In genomic region chr14:23101213-23101970, GRCh38 we compare ENCODE assay signal across 15 cellular contexts. TPM values are rescaled to one million over a fixed set of nuclear protein-coding genes. Genes with fewer than 3 reads are reported as not detected.
A peak's percentile ranks its signal among the peaks of the same experiment; 100 is the strongest.
DNase-seq lines count a peak whose midpoint lies in the region; ATAC-seq and TF ChIP-seq lines count a peak whose summit lies in the region.
"Had no signal": no experiment of that assay in that cellular context is flagged by ENCODE, and none has a peak within 500 bp of the region (broad histone marks: within the 10 kb centered on the region; RNA-seq: fewer than 3 reads in every experiment).

No MANE protein-coding gene starts in this region.

- no peaks in the 10 kb centered on the region for H3K27me3 Mint-ChIP-seq in stimulated activated naive CD8-positive, alpha-beta T cell treated with anti-CD3 and anti-CD28 coated beads, Interleukin-15, amount 100 ng/mL, for 72 hours
- H3K27me3 Mint-ChIP-seq in activated T-cell treated with anti-CD3 and anti-CD28 coated beads, Interleukin-2, amount 50 U/mL, for 4 hours (ENCODE audit: low read depth) = no peaks in the 10 kb centered on the region
- H3K27me3 Mint-ChIP-seq: B cell had no signal

- no peak overlapping the region for H3K4me3 Mint-ChIP-seq in stimulated activated naive CD8-positive, alpha-beta T cell treated with anti-CD3 and anti-CD28 coated beads, Interleukin-15, amount 100 ng/mL, for 72 hours
- H3K4me3 Mint-ChIP-seq in activated T-cell treated with anti-CD3 and anti-CD28 coated beads, Interleukin-2, amount 50 U/mL, for 4 hours = no peak overlapping the region
- H3K4me3 Mint-ChIP-seq: B cell; CD8-positive, alpha-beta T cell had no signal

- peaks cover 15% of the 10 kb centered on the region for H3K4me1 Mint-ChIP-seq in stimulated activated naive CD8-positive, alpha-beta T cell treated with anti-CD3 and anti-CD28 coated beads, Interleukin-15, amount 100 ng/mL, for 72 hours
- H3K4me1 Mint-ChIP-seq in activated T-cell treated with anti-CD3 and anti-CD28 coated beads, Interleukin-2, amount 50 U/mL, for 4 hours (ENCODE audit: low read depth) = peaks cover 22% of the 10 kb centered on the region

- no peak for TF ChIP-seq POLR2A in GM18505 (IDR thresholded peaks at IDR 0.05; ENCODE audit: borderline replicate concordance, extremely low read depth, insufficient read depth, insufficient read length)

- no peaks in the 10 kb centered on the region for H3K9me3 Mint-ChIP-seq in stimulated activated naive CD8-positive, alpha-beta T cell treated with anti-CD3 and anti-CD28 coated beads, Interleukin-15, amount 100 ng/mL, for 72 hours
- no peaks in the 10 kb centered on the region for H3K9me3 Mint-ChIP-seq in activated T-cell treated with anti-CD3 and anti-CD28 coated beads, Interleukin-2, amount 50 U/mL, for 4 hours
- H3K9me3 Mint-ChIP-seq: CD8-positive, alpha-beta T cell had no signal

- peak; percentile 33 for ATAC-seq in stimulated activated naive CD8-positive, alpha-beta T cell treated with anti-CD3 and anti-CD28 coated beads, Interleukin-15, Interleukin-2, amounts not matched to agents 100 U/mL and 50 U/mL, for 24 hours
- ATAC-seq in stimulated activated naive CD8-positive, alpha-beta T cell treated with anti-CD3 and anti-CD28 coated beads, Interleukin-15, amount 100 ng/mL, for 72 hours = no peak
- ATAC-seq in esophagus mucosa (peak; percentile 29), GM18505 (IDR thresholded peaks at IDR 0.05; ENCODE audit: unreplicated experiment) (no peak)
- no peak for ATAC-seq in activated T-cell treated with anti-CD3 and anti-CD28 coated beads, Interleukin-2, amount 50 U/mL, for 4 hours
- ATAC-seq: CD8-positive, alpha-beta T cell had no signal

- DNase-seq in stimulated activated naive CD8-positive, alpha-beta T cell treated with anti-CD3 and anti-CD28 coated beads, Interleukin-15, Interleukin-2, amounts not matched to agents 100 U/mL and 50 U/mL, for 24 hours = no peak
- no peak for DNase-seq in stimulated activated naive CD8-positive, alpha-beta T cell treated with anti-CD3 and anti-CD28 coated beads, Interleukin-15, amount 100 ng/mL, for 72 hours
- DNase-seq in NCI-H345 treated with DMSO at 0.1 percent for 48 hours (lab: John Stamatoyannopoulos, UW; ENCODE audit: unreplicated experiment) (peak; percentile 54), H4 (ENCODE audit: low spot score) (no peak)
- no peak for DNase-seq in activated T-cell treated with anti-CD3 and anti-CD28 coated beads, Interleukin-2, amount 50 U/mL, for 4 hours
- DNase-seq: CD8-positive, alpha-beta T cell; NCI-H1436 treated with DMSO at 0.1 percent for 48 hours; NCI-H510A treated with DMSO at 0.1 percent for 48 hours; SIG-M5 had no signal

- H3K27ac Mint-ChIP-seq in stimulated activated naive CD8-positive, alpha-beta T cell treated with anti-CD3 and anti-CD28 coated beads, Interleukin-15, amount 100 ng/mL, for 72 hours = peak overlapping the region in 1 of 2 donors; percentile 49
- H3K27ac Mint-ChIP-seq: B cell; CD8-positive, alpha-beta T cell had no signal

- peaks cover 14% of the 10 kb centered on the region for H3K36me3 Mint-ChIP-seq in activated T-cell treated with anti-CD3 and anti-CD28 coated beads, Interleukin-2, amount 50 U/mL, for 4 hours (ENCODE audit: insufficient read depth)

RNA-seq across cellular contexts. Expression of gene CIROP, which starts 3.4 kb away (rescaled TPM):
- not detected for total RNA-seq in esophagus mucosa
- not detected in 2 replicates for total RNA-seq in H4 (2014; rRNA removed; shearing (Covaris generic))
- total RNA-seq in activated T-cell treated with anti-CD3 and anti-CD28 coated beads, Interleukin-2, amount 50 U/mL, for 4 hours = not detected
- total RNA-seq: B cell; CD8-positive, alpha-beta T cell; HT-29; OCI-LY7; RPMI7951 had no signal

RNA-seq across cellular contexts. Expression of gene C14orf119, which starts 6.1 kb away (rescaled TPM):
- total RNA-seq in esophagus mucosa = 34.7 TPM
- total RNA-seq in H4 (2014; rRNA removed; shearing (Covaris generic)) = 71.4 and 93.4 TPM in 2 replicates
- 10 to 100 TPM; 34.6 to 39.9 (median 36.9) TPM for total RNA-seq in activated T-cell treated with anti-CD3 and anti-CD28 coated beads, Interleukin-2, amount 50 U/mL, for 4 hours

RNA-seq across cellular contexts. Expression of gene ACIN1, which starts 6.5 kb away (rescaled TPM):
- total RNA-seq in esophagus mucosa = 82.5 TPM
- total RNA-seq in H4 (2014; rRNA removed; shearing (Covaris generic)) = 37.3 and 43.9 TPM in 2 replicates
- total RNA-seq in activated T-cell treated with anti-CD3 and anti-CD28 coated beads, Interleukin-2, amount 50 U/mL, for 4 hours = 100 to 1,000 TPM; 195 to 200 (median 196) TPM

RNA-seq across cellular contexts. Expression of gene CEBPE, which starts 17.7 kb away (rescaled TPM):
- total RNA-seq in esophagus mucosa = not detected
- total RNA-seq in H4 (2014; rRNA removed; shearing (Covaris generic)) = not detected in 2 replicates
- total RNA-seq in activated T-cell treated with anti-CD3 and anti-CD28 coated beads, Interleukin-2, amount 50 U/mL, for 4 hours = not detected
- total RNA-seq: CD8-positive, alpha-beta T cell; HT-29; RPMI7951 had no signal

RNA-seq across cellular contexts. Expression of gene CDH24, which starts 44.1 kb away (rescaled TPM):
- 3.4 TPM for total RNA-seq in esophagus mucosa
- 2.9 and 3.3 TPM in 2 replicates for total RNA-seq in H4 (2014; rRNA removed; shearing (Covaris generic))
- total RNA-seq in activated T-cell treated with anti-CD3 and anti-CD28 coated beads, Interleukin-2, amount 50 U/mL, for 4 hours = under 1 TPM; 0.51 to 0.87 (median 0.65) TPM

Comparison
In these comparisons a context has a peak if more than half of its experiments do, and no peak if none do; other contexts are left out.
1. ATAC-seq: peak in stimulated activated naive CD8-positive, alpha-beta T cell treated with anti-CD3 and anti-CD28 coated beads, Interleukin-15, Interleukin-2, amounts not matched to agents 100 U/mL and 50 U/mL, for 24 hours (single experiment) and esophagus mucosa (single experiment); none in stimulated activated naive CD8-positive, alpha-beta T cell treated with anti-CD3 and anti-CD28 coated beads, Interleukin-15, amount 100 ng/mL, for 72 hours (single experiment), GM18505 (single experiment) and activated T-cell treated with anti-CD3 and anti-CD28 coated beads, Interleukin-2, amount 50 U/mL, for 4 hours (0 of 2).